8 cellular contexts compared by ENCODE assay signal in the genomic region with DNA sequence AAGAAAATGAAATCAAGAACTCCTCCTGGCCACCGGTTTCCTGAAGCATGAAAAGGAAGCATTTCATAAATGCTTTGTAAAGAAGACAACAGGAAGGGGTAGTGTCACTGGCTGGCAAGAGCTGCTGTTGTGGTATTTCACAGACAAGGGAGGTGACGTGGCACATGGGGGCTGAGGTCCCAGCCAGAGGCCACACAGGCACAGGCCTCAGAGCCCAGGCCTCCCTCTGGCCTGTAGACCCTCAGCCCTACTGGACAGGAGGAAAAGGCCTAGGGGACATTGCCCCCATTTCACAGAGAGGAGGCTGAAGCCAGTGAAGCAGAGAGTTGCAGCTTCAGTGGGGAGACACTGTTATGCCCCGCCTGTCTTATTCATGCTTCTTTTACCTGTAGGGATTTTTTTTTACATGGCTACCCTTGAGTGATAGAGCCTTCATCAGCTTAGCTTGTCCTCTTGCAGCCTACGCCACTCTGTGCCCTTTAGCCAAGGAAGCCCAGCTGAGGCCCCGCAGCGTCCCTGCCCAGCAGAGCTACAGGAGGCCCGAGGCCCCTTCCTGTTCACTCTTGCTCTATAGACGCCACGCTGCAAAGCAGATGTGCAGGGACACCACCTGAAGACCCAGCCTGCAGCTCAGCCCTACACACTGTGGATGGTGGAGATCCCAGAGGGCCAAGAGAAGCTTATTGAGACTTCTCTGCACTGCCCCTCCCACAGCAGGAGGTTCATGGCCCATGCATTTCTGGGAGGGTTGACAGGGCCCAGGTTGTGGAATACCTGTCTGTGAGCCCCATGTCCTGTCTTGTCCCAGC. TPM values are rescaled to one million over a fixed set of nuclear protein-coding genes. Genes with fewer than 3 reads are reported as not detected.
DNase-seq lines count a peak whose midpoint lies in the region; ATAC-seq and TF ChIP-seq lines count a peak whose summit lies in the region.

No MANE protein-coding gene starts in this region.

- CTCF ChIA-PET in activated CD8-positive, alpha-beta memory T cell treated with anti-CD3 and anti-CD28 coated beads, Interleukin-2, amount 10 ng/mL, durations not matched to agents 7 days and 5 days (lab: Charles Lee): interaction anchor here (0.9 to 8.0 kb wide), 16 partner anchors 9 to 70 kb away, joined by 3 to 131 read pairs (median 12); partner anchors contain the start of gene IRF1

- no peaks in the 10 kb centered on the region for H4K20me1 ChIP-seq in KMS-11 (ENCODE audit: insufficient read depth)

- intact Hi-C loops in gastrocnemius medialis (cut with DNase I; ENCODE audit: low total_unique reads): loop anchor here (2.0 to 5.0 kb wide), 3 partner anchors 24 to 186 kb away; no protein-coding TSS in a partner anchor

- in situ Hi-C loops in gastrocnemius medialis (cut with MboI; ENCODE audit: low sequenced_read_pairs in 4 of 4): no loop called here

- H3K79me2 ChIP-seq in KMS-11 (ENCODE audit: insufficient read depth, low read depth): no peaks in the 10 kb centered on the region

- peak overlapping the region; percentile 54 for H3K4me3 Mint-ChIP-seq in activated CD8-positive, alpha-beta memory T cell treated with anti-CD3 and anti-CD28 coated beads, Interleukin-2, amount 10 ng/mL, durations not matched to agents 7 days and 5 days

- H3K36me3 Mint-ChIP-seq in activated CD8-positive, alpha-beta memory T cell treated with anti-CD3 and anti-CD28 coated beads, Interleukin-2, amount 10 ng/mL, durations not matched to agents 7 days and 5 days: peaks cover 57% of the 10 kb centered on the region

- peak overlapping the region; percentile 63 for H3K9ac ChIP-seq in KMS-11

- H3K27ac ChIP-seq in KMS-11 (peak overlapping the region; percentile 94), gastrocnemius medialis (peak overlapping the region; percentile 74 to 95 (median 82))

- H3K36me3 ChIP-seq in KMS-11 (ENCODE audit: insufficient read depth) (no peaks in the 10 kb centered on the region), gastrocnemius medialis (no peaks in the 10 kb centered on the region)

- H3K27ac Mint-ChIP-seq in activated CD8-positive, alpha-beta memory T cell treated with anti-CD3 and anti-CD28 coated beads, Interleukin-2, amount 10 ng/mL, durations not matched to agents 7 days and 5 days: peak overlapping the region; percentile 99

- no peaks in the 10 kb centered on the region for H3K27me3 Mint-ChIP-seq in activated CD8-positive, alpha-beta memory T cell treated with anti-CD3 and anti-CD28 coated beads, Interleukin-2, amount 10 ng/mL, durations not matched to agents 7 days and 5 days

- no peak for TF ChIP-seq POLR2A in gastrocnemius medialis (IDR thresholded peaks at IDR 0.05)

- TF ChIP-seq CTCF in KMS-11 (conservative IDR thresholded peaks at IDR 0.05; ENCODE audit: low read depth, low read length) (no peak), gastrocnemius medialis (IDR thresholded peaks at IDR 0.05 in 4 of 5, conservative IDR thresholded peaks at IDR 0.05 in 1 of 5) (no peak)

- peak overlapping the region; percentile 62 for H3K4me2 ChIP-seq in KMS-11

- DNase-seq in AML-193 (lab: John Stamatoyannopoulos, UW) (peak; percentile 88 to 92), fibroblast of peridontal ligament (ENCODE audit: extremely low read depth) (peak; percentile 28), gastrocnemius medialis (peak; percentile 41 to 60), NCI-H446 treated with DMSO at 0.1 percent for 48 hours (lab: John Stamatoyannopoulos, UW) (no peak), NCI-H510A (lab: John Stamatoyannopoulos, UW) (no peak)
- peak; percentile 85 for DNase-seq in activated CD8-positive, alpha-beta memory T cell treated with anti-CD3 and anti-CD28 coated beads, Interleukin-2, amount 10 ng/mL, durations not matched to agents 7 days and 5 days

- H3K9me3 ChIP-seq in gastrocnemius medialis: no peaks in the 10 kb centered on the region

- H3K4me3 ChIP-seq in KMS-11 (IDR thresholded peaks at IDR 0.05; ENCODE audit: insufficient read depth, low read depth, low read length) (no peak overlapping the region), gastrocnemius medialis (no peak overlapping the region)

- peak overlapping the region; percentile 50; the same call in 1 of the 2 replicates for H2AFZ ChIP-seq in KMS-11 (ENCODE audit: low read depth)

- peaks cover 82% of the 10 kb centered on the region for H3K4me1 ChIP-seq in KMS-11 (ENCODE audit: low read depth, poor library complexity, severe bottlenecking)
- peaks cover 42 to 53% of the 10 kb centered on the region in 2 donors for H3K4me1 ChIP-seq in gastrocnemius medialis

- H3K9me3 Mint-ChIP-seq in activated CD8-positive, alpha-beta memory T cell treated with anti-CD3 and anti-CD28 coated beads, Interleukin-2, amount 10 ng/mL, durations not matched to agents 7 days and 5 days (ENCODE audit: low read depth): no peaks in the 10 kb centered on the region

- H3K27me3 ChIP-seq in KMS-11 (ENCODE audit: insufficient read depth, low read depth) (no peaks in the 10 kb centered on the region), gastrocnemius medialis (no peaks in the 10 kb centered on the region)

- H3K4me1 Mint-ChIP-seq in activated CD8-positive, alpha-beta memory T cell treated with anti-CD3 and anti-CD28 coated beads, Interleukin-2, amount 10 ng/mL, durations not matched to agents 7 days and 5 days: peaks cover 91% of the 10 kb centered on the region

- ATAC-seq in GM19467 (IDR thresholded peaks at IDR 0.05; ENCODE audit: unreplicated experiment): peak; percentile 51
- peak; percentile 65 for ATAC-seq in activated CD8-positive, alpha-beta memory T cell treated with anti-CD3 and anti-CD28 coated beads, Interleukin-2, amount 10 ng/mL, durations not matched to agents 7 days and 5 days
- ATAC-seq in gastrocnemius medialis: peak in 1 of 2 donors; percentile 2

RNA-seq across cellular contexts. Expression of gene IRF1, which starts 33.8 kb away (rescaled TPM):
- total RNA-seq in activated CD8-positive, alpha-beta memory T cell treated with anti-CD3 and anti-CD28 coated beads, Interleukin-2, amount 10 ng/mL, durations not matched to agents 7 days and 5 days: 100 to 1,000 TPM; 205 to 223 TPM
- 10 to 100 TPM in 1 of 4 donors, 1 to 10 TPM in 3; 5.5 to 20.6 (median 8.4) TPM for total RNA-seq in gastrocnemius medialis

Comparison
In these comparisons a context has a peak if more than half of its experiments do, and no peak if none do; other contexts are left out.
1. DNase-seq: peak in AML-193 (2 of 2), activated CD8-positive, alpha-beta memory T cell treated with anti-CD3 and anti-CD28 coated beads, Interleukin-2, amount 10 ng/mL, durations not matched to agents 7 days and 5 days (single experiment), fibroblast of peridontal ligament (single experiment) and gastrocnemius medialis (2 of 2); none in NCI-H446 treated with DMSO at 0.1 percent for 48 hours (single experiment) and NCI-H510A (single experiment).
2. RNA of gene IRF1, which starts 33.8 kb away (total RNA-seq): 205 to 223 TPM in activated CD8-positive, alpha-beta memory T cell treated with anti-CD3 and anti-CD28 coated beads, Interleukin-2, amount 10 ng/mL, durations not matched to agents 7 days and 5 days; 5.5 to 20.6 TPM in gastrocnemius medialis; every median in the first group is over 4 times any median in the second.